8 cellular contexts compared by ENCODE assay signal in genomic region chr18:63949068-63949737, GRCh38. TPM values are rescaled to one million over a fixed set of nuclear protein-coding genes. Genes with fewer than 3 reads are reported as not detected.
DNase-seq lines count a peak whose midpoint lies in the region; FAIRE-seq and TF ChIP-seq lines count a peak whose summit lies in the region.

TSS of gene HMSD (plus strand) at chr18:63949301. CDS start at chr18:63953456, 4,155 bp downstream.

- no peaks in the 10 kb centered on the region for H3K36me3 ChIP-seq in H7 (replicated peaks; ENCODE audit: control insufficient read depth, insufficient read depth, low read length)
- H3K36me3 ChIP-seq in mesendoderm (ENCODE audit: control insufficient read depth, insufficient read depth, low read length), result no peaks in the 10 kb centered on the region

- H3K56ac ChIP-seq in mesendoderm (ENCODE audit: low read length), result peak within 1 kb of the TSS; percentile 20

- no peaks in the 10 kb centered on the region for H3K79me2 ChIP-seq in mesendoderm (ENCODE audit: control insufficient read depth, insufficient read depth, low read length)

- TF ChIP-seq POLR2A in GM12891 (IDR thresholded peaks at IDR 0.05; ENCODE audit: low read depth, low read length), result peak; percentile 57; the same call in 1 of the 2 replicates

- H3K4me2 ChIP-seq in mesendoderm (ENCODE audit: low read length), result peak within 1 kb of the TSS; percentile 27

- WGBS in mesendoderm (ENCODE audit: extremely low coverage, insufficient coverage, low lambda C conversion rate), result no CpG with 5 or more reads among the region's 35 CpGs

- no peak within 1 kb of the TSS for H2BK120ac ChIP-seq in mesendoderm (ENCODE audit: low read depth, low read length)

- H3K4me3 ChIP-seq in H7 (ENCODE audit: insufficient read depth, low read depth, low read length), result peak within 1 kb of the TSS; percentile 44
- no peak within 1 kb of the TSS for H3K4me3 ChIP-seq in mesendoderm (ENCODE audit: low read length)

- no peak within 1 kb of the TSS for H2AK5ac ChIP-seq in mesendoderm (ENCODE audit: low read length)

- H3K4me1 ChIP-seq in mesendoderm (ENCODE audit: control insufficient read depth, low read depth, low read length), result no peaks in the 10 kb centered on the region

- no peak within 1 kb of the TSS for H4K5ac ChIP-seq in mesendoderm (ENCODE audit: low read length)

- FAIRE-seq in GM12891 (lab: Jason Lieb, UNC), result peak; percentile 83

- no peak within 1 kb of the TSS for H2BK15ac ChIP-seq in mesendoderm (replicated peaks; ENCODE audit: low read depth)

- H3K27ac ChIP-seq in mesendoderm (ENCODE audit: low read depth, low read length), result no peak within 1 kb of the TSS

- H4K8ac ChIP-seq in mesendoderm (ENCODE audit: low read depth, low read length), result no peak within 1 kb of the TSS

- peak within 1 kb of the TSS; percentile 19 for H3K18ac ChIP-seq in mesendoderm (ENCODE audit: low read length)

- H3K4ac ChIP-seq in mesendoderm (ENCODE audit: low read depth, low read length), result no peak within 1 kb of the TSS

- DNase-seq in GM12891 (ENCODE audit: insufficient read length, low spot score), result peak; percentile 46
- peak; percentile 88 for DNase-seq in H7
- peak; percentile 38 for DNase-seq in NCI-H1092 (lab: John Stamatoyannopoulos, UW)
- peak; percentile 53 for DNase-seq in activated CD4-positive, CD25-positive, alpha-beta regulatory T cell treated with anti-CD3 and anti-CD28 coated beads, Interleukin-2, amount 50 U/mL, for 72 hours
- peak; percentile 80 for DNase-seq in ecto neural progenitor cell (ENCODE audit: low spot score)
- DNase-seq in mesendoderm, result peak; percentile 81
- peak; percentile 65 for DNase-seq in stimulated activated naive CD4-positive, alpha-beta T cell treated with Interleukin-2 at 50 U/mL for 16 hours (lab: John Stamatoyannopoulos, UW)
- DNase-seq in occipital lobe (lab: John Stamatoyannopoulos, UW), result no peak

- peak within 1 kb of the TSS; percentile 6 for H3K9ac ChIP-seq in mesendoderm (ENCODE audit: low read length)

- no peak within 1 kb of the TSS for H3K23ac ChIP-seq in mesendoderm (ENCODE audit: low read length)

- no peak within 1 kb of the TSS for H2BK5ac ChIP-seq in mesendoderm (ENCODE audit: low read length)

- H3K27me3 ChIP-seq in H7 (ENCODE audit: control insufficient read depth, insufficient read depth, low read length) (peaks cover 4% of the 10 kb centered on the region), mesendoderm (ENCODE audit: insufficient read depth, low read length, poor library complexity) (no peaks in the 10 kb centered on the region)

- no peaks in the 10 kb centered on the region for H3K79me1 ChIP-seq in mesendoderm (ENCODE audit: low read length)

TF ChIP-seq in GM12891, 5 proteins besides CTCF, POLR2A, EP300 and RAD21:
- no peak for TF ChIP-seq PAX5 (IDR thresholded peaks at IDR 0.05; ENCODE audit: insufficient read depth, low read length, severe bottlenecking)
- no peak for TF ChIP-seq POU2F2 (IDR thresholded peaks at IDR 0.05; ENCODE audit: low read depth, low read length)
- no peak for TF ChIP-seq SPI1 (IDR thresholded peaks at IDR 0.05; ENCODE audit: low read depth, low read length)
- peak; percentile 68 for TF ChIP-seq POLR2AphosphoS5 (IDR thresholded peaks at IDR 0.05; ENCODE audit: low read depth, low read length)
- peak; percentile 16; the same call in 1 of the 2 replicates for TF ChIP-seq TAF1 (IDR thresholded peaks at IDR 0.05; ENCODE audit: low read depth, low read length)

RNA-seq across cellular contexts. Expression of gene HMSD, which starts in this region (rescaled TPM):
- polyA plus RNA-seq in GM12891 (2012; ENCODE audit: low read depth, missing spikeins), result 33.8 TPM
- total RNA-seq in H7 (2014; rRNA removed; shearing (Covaris generic)), result 0.15 and 0.17 TPM in 2 replicates
- 0.80 TPM for polyA plus RNA-seq in mesendoderm (2013, experiment 1 of 2)
- 0.84 TPM for polyA plus RNA-seq in mesendoderm (2013, experiment 2 of 2)
- 0.16 TPM for total RNA-seq in occipital lobe

Comparison
In these comparisons a context has a peak if more than half of its experiments do, and no peak if none do; other contexts are left out.
1. Peak in DNase-seq and H3K4me3 ChIP-seq in H7; RNA of the gene not detected or under 1 TPM.